Comparison of ENCODE assay signal across 1 cellular context in the genomic region with DNA sequence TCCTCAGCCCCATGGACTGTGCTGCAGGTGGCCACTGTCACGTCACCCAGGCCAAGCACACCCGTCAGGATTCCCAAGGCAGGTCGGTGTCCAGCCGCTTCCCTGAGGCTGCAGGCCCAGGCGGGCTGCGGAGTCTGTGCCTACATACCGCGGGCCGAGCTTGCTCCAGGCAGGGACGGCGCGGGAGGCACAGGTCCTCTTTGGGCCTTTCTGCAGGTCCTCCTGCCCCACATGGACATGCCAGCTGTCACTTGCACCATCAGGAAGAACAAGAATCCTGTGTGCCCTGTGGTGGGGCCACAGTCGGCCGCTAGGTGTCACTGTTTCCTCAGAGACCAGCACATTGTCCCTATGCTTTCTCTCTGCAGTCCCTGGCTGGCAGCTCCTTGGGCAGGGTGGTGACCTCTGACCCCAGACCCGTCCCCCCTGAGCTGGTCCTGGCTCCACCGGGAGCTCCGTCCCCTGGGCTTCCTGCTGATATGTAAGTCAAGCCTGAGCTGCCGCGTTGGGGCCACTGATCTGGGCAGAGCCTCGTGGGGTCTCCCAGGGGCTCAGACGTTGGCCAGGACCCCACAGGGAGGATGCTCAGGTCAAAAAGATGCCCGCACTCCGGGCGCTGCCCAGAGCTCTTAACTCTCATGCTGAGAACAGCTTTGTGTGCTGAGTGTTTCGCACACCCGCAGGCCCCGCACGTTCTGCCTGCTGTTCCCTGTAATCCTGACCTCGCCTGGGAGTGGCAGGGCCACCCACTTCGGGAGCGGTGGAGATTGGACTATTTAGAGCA.
TF ChIP-seq lines count a peak whose summit lies in the region.

No MANE protein-coding gene starts in this region.

TF ChIP-seq in HCT116, 20 proteins besides CTCF, POLR2A, EP300 and RAD21 (continued from another document):
- no peak for TF ChIP-seq CEBPB (IDR thresholded peaks at IDR 0.05; ENCODE audit: low read depth)
- TF ChIP-seq TCF7L2 (IDR thresholded peaks at IDR 0.05; ENCODE audit: borderline replicate concordance, extremely low read depth, insufficient read depth, insufficient read length) = no peak
- TF ChIP-seq EZH2phosphoT487 (IDR thresholded peaks at IDR 0.05; ENCODE audit: borderline replicate concordance) = no peak
- TF ChIP-seq EZH2 (IDR thresholded peaks at IDR 0.05) = no peak
- TF ChIP-seq ZNF274 (IDR thresholded peaks at IDR 0.05; ENCODE audit: low read depth, low read length) = no peak
TF ChIP-seq in HCT116: peak in this region for 0.
